10 cellular contexts compared by ENCODE assay signal in the genomic region with DNA sequence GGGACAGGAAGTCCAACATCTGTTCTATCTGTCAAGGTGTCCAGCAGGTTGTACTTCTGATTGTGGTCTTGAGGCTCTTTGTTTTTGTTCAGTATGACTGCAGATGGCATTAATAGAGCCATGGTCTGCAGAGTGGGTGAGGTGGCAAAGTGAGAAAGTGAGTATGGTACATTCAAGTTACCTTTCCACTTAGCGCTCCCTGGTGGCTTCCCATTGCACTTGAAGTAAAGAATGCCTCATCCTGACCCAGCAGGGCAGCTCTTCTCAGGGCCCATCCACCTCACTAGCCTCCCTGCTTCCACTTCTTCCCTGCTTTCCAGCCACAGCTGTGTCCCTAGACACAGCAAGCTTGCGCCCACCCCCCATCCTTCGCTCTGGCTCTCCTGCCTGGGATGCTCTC.
A peak's percentile ranks its signal among the peaks of the same experiment; 100 is the strongest.
DNase-seq lines count a peak whose midpoint lies in the region; ATAC-seq and TF ChIP-seq lines count a peak whose summit lies in the region.
"Had no signal": no experiment of that assay in that cellular context is flagged by ENCODE, and none has a peak within 500 bp of the region (broad histone marks: within the 10 kb centered on the region; RNA-seq: fewer than 3 reads in every experiment).

No MANE protein-coding gene starts in this region.

- H3K27me3 Mint-ChIP-seq in neural crest cell (ENCODE audit: low read depth) = no peaks in the 10 kb centered on the region

- H3K4me3 Mint-ChIP-seq in neural crest cell = no peak overlapping the region

- peaks cover 15% of the 10 kb centered on the region for H3K4me1 Mint-ChIP-seq in neural crest cell

- ATAC-seq in HG03039 (IDR thresholded peaks at IDR 0.05; ENCODE audit: unreplicated experiment) (no peak), GM18909 (IDR thresholded peaks at IDR 0.05; ENCODE audit: poor library complexity, unreplicated experiment) (no peak)
- ATAC-seq: left ventricle myocardium superior had no signal

- TF ChIP-seq CTCF in GM12864 (IDR thresholded peaks at IDR 0.05; ENCODE audit: low read depth, low read length, missing control alignments) (peak; percentile 71), LNCAP (IDR thresholded peaks at IDR 0.05) (peak; percentile 25; the same call in 1 of the 2 replicates), brain microvascular endothelial cell (IDR thresholded peaks at IDR 0.05; ENCODE audit: low read depth, low read length, missing control alignments) (peak; percentile 45), neural crest cell (conservative IDR thresholded peaks at IDR 0.05) (peak; percentile 25)

- no peaks in the 10 kb centered on the region for H3K36me3 Mint-ChIP-seq in neural crest cell (ENCODE audit: low read depth)

- no peaks in the 10 kb centered on the region for H3K27me3 ChIP-seq in brain microvascular endothelial cell (replicated peaks)

- in situ Hi-C loops in brain microvascular endothelial cell (cut with HindIII; ENCODE audit: low pct_ligation_motif_present, low sequenced_read_pairs) = no loop called here

- no peak overlapping the region for H3K27ac ChIP-seq in brain microvascular endothelial cell

- H3K9me3 Mint-ChIP-seq in neural crest cell = peaks cover 4% of the 10 kb centered on the region

- H3K4me3 ChIP-seq in GM12864 (ENCODE audit: low read depth, low read length) = no peak overlapping the region
- no peak overlapping the region for H3K4me3 ChIP-seq in brain microvascular endothelial cell (ENCODE audit: low read depth, low read length)

- DNase-seq in GM12864 (ENCODE audit: low read depth) = no peak
- DNase-seq in brain microvascular endothelial cell = no peak
- DNase-seq in neural crest cell (ENCODE audit: low read depth, low spot score) = peak; percentile 8
- DNase-seq in NCI-H446 (lab: John Stamatoyannopoulos, UW) = no peak
- no peak for DNase-seq in NCI-H1092 treated with DMSO at 0.1 percent for 48 hours (lab: John Stamatoyannopoulos, UW)
- DNase-seq: left ventricle myocardium superior, NCI-H1048 had no signal

- H3K36me3 ChIP-seq in brain microvascular endothelial cell (replicated peaks) = no peaks in the 10 kb centered on the region

- no peak overlapping the region for H3K27ac Mint-ChIP-seq in neural crest cell (ENCODE audit: unreplicated experiment)
